15 cellular contexts compared by ENCODE assay signal in genomic region chr12:55479136-55479535, GRCh38. TPM values are rescaled to one million over a fixed set of nuclear protein-coding genes. Genes with fewer than 3 reads are reported as not detected.
"Had no signal": no experiment of that assay in that cellular context is flagged by ENCODE, and none has a peak within 500 bp of the region (broad histone marks: within the 10 kb centered on the region; RNA-seq: fewer than 3 reads in every experiment).

No MANE protein-coding gene starts in this region.

RNA-seq across cellular contexts. Expression of gene OR6C70, which starts 9.2 kb away (rescaled TPM):
- total RNA-seq: activated B cell treated with CpG ODN at 0.5 μM for 24 hours; activated CD4-positive, alpha-beta memory T cell treated with anti-CD3 and anti-CD28 coated beads for 36 hours; activated CD4-positive, alpha-beta T cell treated with anti-CD3 and anti-CD28 coated beads for 36 hours; activated CD4-positive, alpha-beta T cell treated with anti-CD3 and anti-CD28 coated beads, Interleukin-2, amount 10 ng/mL, durations not matched to agents 24 days and 14 days; activated CD4-positive, alpha-beta T cell treated with anti-CD3 and anti-CD28 coated beads, Interleukin-2, amount 10 ng/mL, durations not matched to agents 7 days and 5 days; activated CD8-positive, alpha-beta memory T cell treated with anti-CD3 and anti-CD28 coated beads for 36 hours; activated CD8-positive, alpha-beta memory T cell treated with anti-CD3 and anti-CD28 coated beads, Interleukin-2, amount 10 ng/mL, durations not matched to agents 7 days and 5 days; activated CD8-positive, alpha-beta T cell treated with anti-CD3 and anti-CD28 coated beads for 36 hours; activated CD8-positive, alpha-beta T cell treated with anti-CD3 and anti-CD28 coated beads, Interleukin-2, amount 10 ng/mL, durations not matched to agents 7 days and 5 days; T-cell; T-helper 1 cell treated with Interleukin-12 subunit alpha and Interleukin-12 subunit beta and Interleukin-4 antibody, amounts not matched to agents 30 ng/mL and 1 ng/mL, for 36 hours; T-helper 2 cell treated with Interferon-gamma antibody and Interleukin-4, amounts not matched to agents 100 ng/mL and 5 ng/mL, for 36 hours; WTC11 had no signal

RNA-seq across cellular contexts. Expression of gene OR6C68, which starts 13.0 kb away (rescaled TPM):
- total RNA-seq: activated B cell treated with CpG ODN at 0.5 μM for 24 hours; activated CD4-positive, alpha-beta memory T cell treated with anti-CD3 and anti-CD28 coated beads for 36 hours; activated CD4-positive, alpha-beta memory T cell treated with anti-CD3 and anti-CD28 coated beads, Interleukin-2, amount 10 ng/mL, durations not matched to agents 7 days and 5 days; activated CD4-positive, alpha-beta T cell treated with anti-CD3 and anti-CD28 coated beads for 36 hours; activated CD4-positive, alpha-beta T cell treated with anti-CD3 and anti-CD28 coated beads, Interleukin-2, amount 10 ng/mL, durations not matched to agents 24 days and 14 days; activated CD4-positive, alpha-beta T cell treated with anti-CD3 and anti-CD28 coated beads, Interleukin-2, amount 10 ng/mL, durations not matched to agents 7 days and 5 days; activated CD8-positive, alpha-beta memory T cell treated with anti-CD3 and anti-CD28 coated beads for 36 hours; activated CD8-positive, alpha-beta memory T cell treated with anti-CD3 and anti-CD28 coated beads, Interleukin-2, amount 10 ng/mL, durations not matched to agents 7 days and 5 days; activated CD8-positive, alpha-beta T cell treated with anti-CD3 and anti-CD28 coated beads for 36 hours; activated CD8-positive, alpha-beta T cell treated with anti-CD3 and anti-CD28 coated beads, Interleukin-2, amount 10 ng/mL, durations not matched to agents 7 days and 5 days; T-cell; T-helper 1 cell treated with Interleukin-12 subunit alpha and Interleukin-12 subunit beta and Interleukin-4 antibody, amounts not matched to agents 30 ng/mL and 1 ng/mL, for 36 hours; T-helper 17 cell; T-helper 2 cell treated with Interferon-gamma antibody and Interleukin-4, amounts not matched to agents 100 ng/mL and 5 ng/mL, for 36 hours; WTC11 had no signal

RNA-seq across cellular contexts. Expression of gene OR6C2, which starts 35.3 kb away (rescaled TPM):
- total RNA-seq: activated B cell treated with CpG ODN at 0.5 μM for 24 hours; activated CD4-positive, alpha-beta memory T cell treated with anti-CD3 and anti-CD28 coated beads for 36 hours; activated CD4-positive, alpha-beta memory T cell treated with anti-CD3 and anti-CD28 coated beads, Interleukin-2, amount 10 ng/mL, durations not matched to agents 7 days and 5 days; activated CD4-positive, alpha-beta T cell treated with anti-CD3 and anti-CD28 coated beads for 36 hours; activated CD4-positive, alpha-beta T cell treated with anti-CD3 and anti-CD28 coated beads, Interleukin-2, amount 10 ng/mL, durations not matched to agents 24 days and 14 days; activated CD4-positive, alpha-beta T cell treated with anti-CD3 and anti-CD28 coated beads, Interleukin-2, amount 10 ng/mL, durations not matched to agents 7 days and 5 days; activated CD8-positive, alpha-beta memory T cell treated with anti-CD3 and anti-CD28 coated beads for 36 hours; activated CD8-positive, alpha-beta memory T cell treated with anti-CD3 and anti-CD28 coated beads, Interleukin-2, amount 10 ng/mL, durations not matched to agents 7 days and 5 days; activated CD8-positive, alpha-beta T cell treated with anti-CD3 and anti-CD28 coated beads for 36 hours; activated CD8-positive, alpha-beta T cell treated with anti-CD3 and anti-CD28 coated beads, Interleukin-2, amount 10 ng/mL, durations not matched to agents 7 days and 5 days; T-cell; T-helper 1 cell treated with Interleukin-12 subunit alpha and Interleukin-12 subunit beta and Interleukin-4 antibody, amounts not matched to agents 30 ng/mL and 1 ng/mL, for 36 hours; T-helper 17 cell; T-helper 2 cell treated with Interferon-gamma antibody and Interleukin-4, amounts not matched to agents 100 ng/mL and 5 ng/mL, for 36 hours; WTC11 had no signal

RNA-seq across cellular contexts. Expression of gene OR6C76, which starts 53.1 kb away (rescaled TPM):
- total RNA-seq: activated B cell treated with CpG ODN at 0.5 μM for 24 hours; activated CD4-positive, alpha-beta memory T cell treated with anti-CD3 and anti-CD28 coated beads for 36 hours; activated CD4-positive, alpha-beta memory T cell treated with anti-CD3 and anti-CD28 coated beads, Interleukin-2, amount 10 ng/mL, durations not matched to agents 7 days and 5 days; activated CD4-positive, alpha-beta T cell treated with anti-CD3 and anti-CD28 coated beads for 36 hours; activated CD4-positive, alpha-beta T cell treated with anti-CD3 and anti-CD28 coated beads, Interleukin-2, amount 10 ng/mL, durations not matched to agents 24 days and 14 days; activated CD4-positive, alpha-beta T cell treated with anti-CD3 and anti-CD28 coated beads, Interleukin-2, amount 10 ng/mL, durations not matched to agents 7 days and 5 days; activated CD8-positive, alpha-beta memory T cell treated with anti-CD3 and anti-CD28 coated beads for 36 hours; activated CD8-positive, alpha-beta memory T cell treated with anti-CD3 and anti-CD28 coated beads, Interleukin-2, amount 10 ng/mL, durations not matched to agents 7 days and 5 days; activated CD8-positive, alpha-beta T cell treated with anti-CD3 and anti-CD28 coated beads for 36 hours; activated CD8-positive, alpha-beta T cell treated with anti-CD3 and anti-CD28 coated beads, Interleukin-2, amount 10 ng/mL, durations not matched to agents 7 days and 5 days; T-cell; T-helper 1 cell treated with Interleukin-12 subunit alpha and Interleukin-12 subunit beta and Interleukin-4 antibody, amounts not matched to agents 30 ng/mL and 1 ng/mL, for 36 hours; T-helper 17 cell; T-helper 2 cell treated with Interferon-gamma antibody and Interleukin-4, amounts not matched to agents 100 ng/mL and 5 ng/mL, for 36 hours; WTC11 had no signal
